ENCODE assay signal across 12 cellular contexts in genomic region chr10:59829601-59830000, GRCh38.
DNase-seq lines count a peak whose midpoint lies in the region; ATAC-seq and TF ChIP-seq lines count a peak whose summit lies in the region.
"Had no signal": no experiment of that assay in that cellular context is flagged by ENCODE, and none has a peak within 500 bp of the region (broad histone marks: within the 10 kb centered on the region; RNA-seq: fewer than 3 reads in every experiment).

No MANE protein-coding gene starts in this region.

- no peak for TF ChIP-seq CTCF in endodermal cell (conservative IDR thresholded peaks at IDR 0.05)

- H3K27ac ChIP-seq in endodermal cell (ENCODE audit: low read depth, low read length) = no peak overlapping the region

- ATAC-seq in GM18508 (IDR thresholded peaks at IDR 0.05; ENCODE audit: insufficient read depth, unreplicated experiment) (peak; percentile 58), GM19328 (IDR thresholded peaks at IDR 0.05; ENCODE audit: unreplicated experiment) (peak; percentile 64), HG02840 (IDR thresholded peaks at IDR 0.05; ENCODE audit: low FRiP score, unreplicated experiment) (peak; percentile 71), HG03558 (IDR thresholded peaks at IDR 0.05; ENCODE audit: extremely low read depth, unreplicated experiment) (peak; percentile 57), Right ventricle myocardium inferior (no peak)

- no peaks in the 10 kb centered on the region for H3K9me3 Mint-ChIP-seq in endodermal cell

- WGBS in endodermal cell (ENCODE audit: insufficient coverage in 1 of 2, insufficient read length in 1 of 2), 2 experiments = 85 to 96% methylated on average over 2 to 3 of the region's 3 CpGs

- intact Hi-C loops in Right ventricle myocardium inferior (cut with DNase I) = loop anchor here (10.0 kb wide), 1 partner anchor 595 kb away; no protein-coding TSS in a partner anchor

- no peaks in the 10 kb centered on the region for H3K27me3 ChIP-seq in endodermal cell (ENCODE audit: control insufficient read depth, insufficient read depth, low read length, poor library complexity, severe bottlenecking)
- H3K27me3 ChIP-seq: dorsolateral prefrontal cortex had no signal

- H3K36me3 ChIP-seq in endodermal cell (ENCODE audit: control insufficient read depth, insufficient read depth, low read length) = peaks cover 20% of the 10 kb centered on the region

- no peak overlapping the region for H3K4me3 Mint-ChIP-seq in endodermal cell

- no peaks in the 10 kb centered on the region for H3K27me3 Mint-ChIP-seq in endodermal cell (ENCODE audit: insufficient read depth)

- H3K9ac ChIP-seq in endodermal cell (ENCODE audit: extremely low read depth, low read length, poor library complexity, severe bottlenecking) = no peak overlapping the region

- H3K9me3 ChIP-seq in endodermal cell (ENCODE audit: control insufficient read depth, low read length) = no peaks in the 10 kb centered on the region

- H3K4me3 ChIP-seq in endodermal cell (ENCODE audit: low read length) = no peak overlapping the region
- H3K4me3 ChIP-seq: dorsolateral prefrontal cortex had no signal

- H3K36me3 Mint-ChIP-seq in endodermal cell (ENCODE audit: low read depth) = peaks cover 11% of the 10 kb centered on the region

- peaks cover 7% of the 10 kb centered on the region for H3K4me1 Mint-ChIP-seq in endodermal cell

- H3K27ac Mint-ChIP-seq in endodermal cell = no peak overlapping the region

- H3K4me1 ChIP-seq in endodermal cell (ENCODE audit: control insufficient read depth, insufficient read depth, low read length) = peaks cover under 1% of the 10 kb centered on the region

- DNase-seq in cerebellar nuclear complex (lab: John Stamatoyannopoulos, UW) (no peak), endodermal cell (no peak), Right ventricle myocardium inferior (ENCODE audit: missing footprints) (no peak)
- no peak for DNase-seq in activated CD4-positive, CD25-positive, alpha-beta regulatory T cell treated with anti-CD3 and anti-CD28 coated beads, Interleukin-2, amount 50 U/mL, for 72 hours
- DNase-seq: activated naive CD4-positive, alpha-beta T cell treated with Interleukin-2 at 50 U/mL for 16 hours; dorsolateral prefrontal cortex; Kasumi-1; mesendoderm had no signal
